Comparison of ENCODE assay signal across 17 cellular contexts in genomic region chr11:76322593-76323341, GRCh38. TPM values are rescaled to one million over a fixed set of nuclear protein-coding genes. Genes with fewer than 3 reads are reported as not detected.
A peak's percentile ranks its signal among the peaks of the same experiment; 100 is the strongest.
DNase-seq lines count a peak whose midpoint lies in the region; ATAC-seq and TF ChIP-seq lines count a peak whose summit lies in the region.
"Had no signal": no experiment of that assay in that cellular context is flagged by ENCODE, and none has a peak within 500 bp of the region (broad histone marks: within the 10 kb centered on the region; RNA-seq: fewer than 3 reads in every experiment).

No MANE protein-coding gene starts in this region.

- 83 to 90% methylated on average over 5 to 6 of the region's 6 CpGs for WGBS in endodermal cell (ENCODE audit: insufficient coverage in 1 of 2, insufficient read length in 1 of 2), 2 experiments

- no peak for DNase-seq in activated CD4-positive, alpha-beta T cell treated with anti-CD3 and anti-CD28 coated beads, Interleukin-2, amount 10 ng/mL, durations not matched to agents 24 days and 14 days
- no peak for DNase-seq in activated CD4-positive, alpha-beta T cell treated with anti-CD3 and anti-CD28 coated beads for 1 hour
- DNase-seq in endodermal cell (no peak), nephron progenitor cell (no peak), DMS153 (lab: John Stamatoyannopoulos, UW) (no peak), DMS79 (lab: John Stamatoyannopoulos, UW) (no peak)
- DNase-seq: NCI-H1436; NCI-H774; PC-3; stimulated activated CD4-positive, alpha-beta T cell treated with anti-CD3 and anti-CD28 coated beads, Interleukin-15, amount 100 ng/mL, for 24 hours had no signal

- TF ChIP-seq CTCF in endodermal cell (conservative IDR thresholded peaks at IDR 0.05) (no peak), nephron progenitor cell (IDR thresholded peaks at IDR 0.05) (no peak)

- H3K27ac ChIP-seq in HUES48 (ENCODE audit: low read depth, low read length) (no peak overlapping the region), endodermal cell (ENCODE audit: low read depth, low read length) (no peak overlapping the region)
- H3K27ac ChIP-seq: cardiac muscle cell, SJSA1, tibial artery had no signal

- peak overlapping the region; percentile 16 for H3K27ac Mint-ChIP-seq in activated CD4-positive, alpha-beta T cell treated with anti-CD3 and anti-CD28 coated beads, Interleukin-2, amount 10 ng/mL, durations not matched to agents 24 days and 14 days
- no peak overlapping the region for H3K27ac Mint-ChIP-seq in endodermal cell
- H3K27ac Mint-ChIP-seq in nephron progenitor cell = no peak overlapping the region
- H3K27ac Mint-ChIP-seq: stimulated activated memory B cell treated with anti-CD40 and anti-IgM and Interleukin-4, amounts not matched to agents 10 μg/mL and 1 μg/mL and 100 μg/mL, for 72 hours had no signal

- H3K4me3 Mint-ChIP-seq in activated CD4-positive, alpha-beta T cell treated with anti-CD3 and anti-CD28 coated beads, Interleukin-2, amount 10 ng/mL, durations not matched to agents 24 days and 14 days = no peak overlapping the region
- H3K4me3 Mint-ChIP-seq in endodermal cell (peak overlapping the region; percentile 42), nephron progenitor cell (peak overlapping the region; percentile 43)
- H3K4me3 Mint-ChIP-seq: stimulated activated memory B cell treated with anti-CD40 and anti-IgM and Interleukin-4, amounts not matched to agents 10 μg/mL and 1 μg/mL and 100 μg/mL, for 72 hours had no signal

- H3K4me1 ChIP-seq in HUES48 (ENCODE audit: control insufficient read depth, insufficient read depth, low read length) = peaks cover 16% of the 10 kb centered on the region
- no peaks in the 10 kb centered on the region for H3K4me1 ChIP-seq in endodermal cell (ENCODE audit: control insufficient read depth, insufficient read depth, low read length)
- H3K4me1 ChIP-seq: SJSA1 had no signal

- ATAC-seq in GM19452 (IDR thresholded peaks at IDR 0.05; ENCODE audit: unreplicated experiment) = no peak
- ATAC-seq: esophagus mucosa; PC-3; stimulated activated memory B cell treated with anti-CD40 and anti-IgM and Interleukin-4, amounts not matched to agents 10 μg/mL and 1 μg/mL and 100 μg/mL, for 72 hours had no signal

- H3K9me3 ChIP-seq in HUES48 (ENCODE audit: control insufficient read depth, insufficient read depth, low read length) = no peaks in the 10 kb centered on the region
- no peaks in the 10 kb centered on the region for H3K9me3 ChIP-seq in endodermal cell (ENCODE audit: control insufficient read depth, low read length)
- H3K9me3 ChIP-seq: SJSA1, tibial artery had no signal

- H3K36me3 ChIP-seq in HUES48 (ENCODE audit: control insufficient read depth, insufficient read depth, low read length) (no peaks in the 10 kb centered on the region), endodermal cell (ENCODE audit: control insufficient read depth, insufficient read depth, low read length) (no peaks in the 10 kb centered on the region)
- H3K36me3 ChIP-seq: cardiac muscle cell, SJSA1, tibial artery had no signal

- H3K9ac ChIP-seq in HUES48 (ENCODE audit: low read depth, low read length) (no peak overlapping the region), endodermal cell (ENCODE audit: extremely low read depth, low read length, poor library complexity, severe bottlenecking) (no peak overlapping the region)

- H3K4me3 ChIP-seq in HUES48 (ENCODE audit: low read depth, low read length) = peak overlapping the region; percentile 54
- H3K4me3 ChIP-seq in endodermal cell (ENCODE audit: low read length) = peak overlapping the region; percentile 72
- H3K4me3 ChIP-seq: SJSA1 had no signal

- H3K36me3 Mint-ChIP-seq in activated CD4-positive, alpha-beta T cell treated with anti-CD3 and anti-CD28 coated beads, Interleukin-2, amount 10 ng/mL, durations not matched to agents 24 days and 14 days (ENCODE audit: low read depth) = no peaks in the 10 kb centered on the region
- H3K36me3 Mint-ChIP-seq in endodermal cell (ENCODE audit: low read depth) (no peaks in the 10 kb centered on the region), nephron progenitor cell (ENCODE audit: low read depth) (no peaks in the 10 kb centered on the region)
- H3K36me3 Mint-ChIP-seq: stimulated activated memory B cell treated with anti-CD40 and anti-IgM and Interleukin-4, amounts not matched to agents 10 μg/mL and 1 μg/mL and 100 μg/mL, for 72 hours had no signal

- H3K27me3 ChIP-seq in HUES48 (ENCODE audit: control insufficient read depth, insufficient read depth, low read length) (peaks cover 41% of the 10 kb centered on the region), endodermal cell (ENCODE audit: control insufficient read depth, insufficient read depth, low read length, poor library complexity, severe bottlenecking) (peaks cover 73% of the 10 kb centered on the region)
- H3K27me3 ChIP-seq: SJSA1 had no signal

- peaks cover 54% of the 10 kb centered on the region for H3K27me3 Mint-ChIP-seq in activated CD4-positive, alpha-beta T cell treated with anti-CD3 and anti-CD28 coated beads, Interleukin-2, amount 10 ng/mL, durations not matched to agents 24 days and 14 days
- peaks cover 75% of the 10 kb centered on the region for H3K27me3 Mint-ChIP-seq in endodermal cell (ENCODE audit: insufficient read depth)
- H3K27me3 Mint-ChIP-seq in nephron progenitor cell (ENCODE audit: low read depth, poor library complexity) = peaks cover 75% of the 10 kb centered on the region

- no peaks in the 10 kb centered on the region for H3K9me3 Mint-ChIP-seq in activated CD4-positive, alpha-beta T cell treated with anti-CD3 and anti-CD28 coated beads, Interleukin-2, amount 10 ng/mL, durations not matched to agents 24 days and 14 days
- no peaks in the 10 kb centered on the region for H3K9me3 Mint-ChIP-seq in endodermal cell
- H3K9me3 Mint-ChIP-seq in nephron progenitor cell = peaks cover 4% of the 10 kb centered on the region
- H3K9me3 Mint-ChIP-seq: stimulated activated memory B cell treated with anti-CD40 and anti-IgM and Interleukin-4, amounts not matched to agents 10 μg/mL and 1 μg/mL and 100 μg/mL, for 72 hours had no signal

- intact Hi-C loops in activated CD4-positive, alpha-beta T cell treated with anti-CD3 and anti-CD28 coated beads, Interleukin-2, amount 10 ng/mL, durations not matched to agents 24 days and 14 days (cut with micrococcal nuclease) = no loop called here

- H3K4me1 Mint-ChIP-seq in activated CD4-positive, alpha-beta T cell treated with anti-CD3 and anti-CD28 coated beads, Interleukin-2, amount 10 ng/mL, durations not matched to agents 24 days and 14 days = peaks cover 17% of the 10 kb centered on the region
- peaks cover 6% of the 10 kb centered on the region for H3K4me1 Mint-ChIP-seq in endodermal cell
- peaks cover 17% of the 10 kb centered on the region for H3K4me1 Mint-ChIP-seq in nephron progenitor cell
- H3K4me1 Mint-ChIP-seq: stimulated activated memory B cell treated with anti-CD40 and anti-IgM and Interleukin-4, amounts not matched to agents 10 μg/mL and 1 μg/mL and 100 μg/mL, for 72 hours had no signal

RNA-seq across cellular contexts. Expression of gene THAP12, which starts 58.2 kb away (rescaled TPM):
- 77.8 and 80.9 TPM in 2 replicates for total RNA-seq in activated CD4-positive, alpha-beta T cell treated with anti-CD3 and anti-CD28 coated beads, Interleukin-2, amount 10 ng/mL, durations not matched to agents 24 days and 14 days
- 10 to 100 TPM; 39.6 to 46.2 TPM for total RNA-seq in endodermal cell
- 55.9 TPM for polyA plus RNA-seq in endodermal cell (2013, experiment 1 of 2)
- 53.8 TPM for polyA plus RNA-seq in endodermal cell (2013, experiment 2 of 2)

RNA-seq across cellular contexts. Expression of gene GVQW3, which starts 58.4 kb away (rescaled TPM):
- total RNA-seq in activated CD4-positive, alpha-beta T cell treated with anti-CD3 and anti-CD28 coated beads, Interleukin-2, amount 10 ng/mL, durations not matched to agents 24 days and 14 days = 3.7 and 4.3 TPM in 2 replicates
- 10 to 100 TPM in 1 of 2 donors, 1 to 10 TPM in 1; 6.6 to 13.5 TPM for total RNA-seq in endodermal cell
- 8.3 TPM for polyA plus RNA-seq in endodermal cell (2013, experiment 1 of 2)
- 7.7 TPM for polyA plus RNA-seq in endodermal cell (2013, experiment 2 of 2)
